ENCODE assay signal across 23 cellular contexts in genomic region chr18:59952283-59953007, GRCh38. TPM values are rescaled to one million over a fixed set of nuclear protein-coding genes. Genes with fewer than 3 reads are reported as not detected.
DNase-seq lines count a peak whose midpoint lies in the region; ATAC-seq and TF ChIP-seq lines count a peak whose summit lies in the region.
"Had no signal": no experiment of that assay in that cellular context is flagged by ENCODE, and none has a peak within 500 bp of the region (broad histone marks: within the 10 kb centered on the region; RNA-seq: fewer than 3 reads in every experiment).

No MANE protein-coding gene starts in this region.

- no peak for DNase-seq in stimulated activated naive CD8-positive, alpha-beta T cell treated with anti-CD3 and anti-CD28 coated beads, Interleukin-15, Interleukin-2, amounts not matched to agents 100 U/mL and 50 U/mL, for 24 hours
- DNase-seq in RWPE1 (ENCODE audit: low spot score) (no peak), right cardiac atrium (no peak), MM.1S (no peak), Ammon's horn (ENCODE audit: low spot score) (no peak), ascending aorta (ENCODE audit: low spot score in 2 of 2) (no peak)
- DNase-seq: activated CD4-positive, alpha-beta T cell treated with anti-CD3 and anti-CD28 coated beads, Interleukin-2, amount 50 U/mL, for 4 hours; COR-L47; hippocampal formation; islet precursor cell; naive B cell; NCI-H2081; NCI-H524 treated with DMSO at 0.1 percent for 48 hours; pancreas; sigmoid colon; stimulated activated naive CD8-positive, alpha-beta T cell treated with anti-CD3 and anti-CD28 coated beads, Interleukin-15, amount 100 ng/mL, for 72 hours; WERI-Rb-1 had no signal

- H3F3A ChIP-seq in MM.1S (ENCODE audit: insufficient read depth, low read length), result no peaks in the 10 kb centered on the region

- H3K36me3 ChIP-seq in MM.1S (replicated peaks; ENCODE audit: insufficient read depth, low read length) (no peaks in the 10 kb centered on the region), ascending aorta (no peaks in the 10 kb centered on the region)
- H3K36me3 ChIP-seq: pancreas, sigmoid colon, WERI-Rb-1 had no signal

- H3K4me2 ChIP-seq in MM.1S (ENCODE audit: low read depth, low read length), result no peak overlapping the region

- TF ChIP-seq CTCF in RWPE1 (conservative IDR thresholded peaks at IDR 0.05; ENCODE audit: low read depth) (no peak), MM.1S (IDR thresholded peaks at IDR 0.05; ENCODE audit: low read length) (no peak), ascending aorta (IDR thresholded peaks at IDR 0.05) (no peak)

- intact Hi-C loops in right cardiac atrium (cut with DNase I), result no loop called here
- intact Hi-C loops in ascending aorta (cut with DNase I), result no loop called here

- peak overlapping the region; percentile 89 for H3K27ac Mint-ChIP-seq in stimulated activated naive CD8-positive, alpha-beta T cell treated with anti-CD3 and anti-CD28 coated beads, Interleukin-15, Interleukin-2, amounts not matched to agents 100 ng/mL and 50 ng/mL, for 24 hours
- H3K27ac Mint-ChIP-seq: memory B cell, type B pancreatic cell had no signal

- H3K79me2 ChIP-seq in MM.1S (ENCODE audit: low read length), result no peaks in the 10 kb centered on the region

- no peaks in the 10 kb centered on the region for H3K4me1 ChIP-seq in right cardiac atrium (ENCODE audit: control insufficient read depth, insufficient read depth, low read length)
- 0 out of 2 replicates have a peak, but pooled peaks cover 3% of the 10 kb centered on the region for H3K4me1 ChIP-seq in MM.1S (ENCODE audit: low read length)
- no peaks in the 10 kb centered on the region for H3K4me1 ChIP-seq in ascending aorta
- H3K4me1 ChIP-seq: sigmoid colon had no signal

- ATAC-seq in stimulated activated naive CD8-positive, alpha-beta T cell treated with anti-CD3 and anti-CD28 coated beads, Interleukin-15, Interleukin-2, amounts not matched to agents 100 U/mL and 50 U/mL, for 24 hours, result no peak
- ATAC-seq in HG03378 (IDR thresholded peaks at IDR 0.05; ENCODE audit: unreplicated experiment), result peak; percentile 3
- no peak for ATAC-seq in right cardiac atrium
- ATAC-seq: Panc1 had no signal

- H4K20me1 ChIP-seq in MM.1S (ENCODE audit: insufficient read depth, low read length), result no peaks in the 10 kb centered on the region

- H3K9me3 ChIP-seq in right cardiac atrium (ENCODE audit: control insufficient read depth, low read length), result no peaks in the 10 kb centered on the region
- no peaks in the 10 kb centered on the region for H3K9me3 ChIP-seq in MM.1S (replicated peaks; ENCODE audit: insufficient read depth, low read length)
- H3K9me3 ChIP-seq in ascending aorta, result no peaks in the 10 kb centered on the region
- H3K9me3 ChIP-seq: pancreas, sigmoid colon had no signal

- no peak overlapping the region for H3K9ac ChIP-seq in MM.1S (ENCODE audit: low read length)

- H3K27ac ChIP-seq in RWPE1, result peak overlapping the region; percentile 52
- H3K27ac ChIP-seq in right cardiac atrium (ENCODE audit: low read length), result no peak overlapping the region
- no peak overlapping the region for H3K27ac ChIP-seq in MM.1S (ENCODE audit: low read length)
- no peak overlapping the region for H3K27ac ChIP-seq in ascending aorta
- H3K27ac ChIP-seq: sigmoid colon, WERI-Rb-1 had no signal

- H3K27me3 ChIP-seq in right cardiac atrium (ENCODE audit: control insufficient read depth, insufficient read depth) (no peaks in the 10 kb centered on the region), MM.1S (replicated peaks; ENCODE audit: insufficient read depth, low read length) (no peaks in the 10 kb centered on the region), ascending aorta (no peaks in the 10 kb centered on the region)
- H3K27me3 ChIP-seq: pancreas, sigmoid colon had no signal

- H2AFZ ChIP-seq in MM.1S (ENCODE audit: low read length), result no peak overlapping the region

- H3K4me3 Mint-ChIP-seq in stimulated activated naive CD8-positive, alpha-beta T cell treated with anti-CD3 and anti-CD28 coated beads, Interleukin-15, Interleukin-2, amounts not matched to agents 100 ng/mL and 50 ng/mL, for 24 hours, result no peak overlapping the region
- H3K4me3 Mint-ChIP-seq: memory B cell, naive B cell, type B pancreatic cell had no signal

- no peaks in the 10 kb centered on the region for H3K9me3 Mint-ChIP-seq in stimulated activated naive CD8-positive, alpha-beta T cell treated with anti-CD3 and anti-CD28 coated beads, Interleukin-15, Interleukin-2, amounts not matched to agents 100 ng/mL and 50 ng/mL, for 24 hours
- H3K9me3 Mint-ChIP-seq: memory B cell; naive B cell; stimulated activated naive CD8-positive, alpha-beta T cell treated with anti-CD3 and anti-CD28 coated beads, Interleukin-15, amount 100 ng/mL, for 72 hours; type B pancreatic cell had no signal

- H3K4me1 Mint-ChIP-seq in stimulated activated naive CD8-positive, alpha-beta T cell treated with anti-CD3 and anti-CD28 coated beads, Interleukin-15, Interleukin-2, amounts not matched to agents 100 ng/mL and 50 ng/mL, for 24 hours (ENCODE audit: low read depth), result peaks cover 53% of the 10 kb centered on the region
- H3K4me1 Mint-ChIP-seq: naive B cell had no signal

- POLR2A ChIA-PET in RWPE1 (lab: Yijun Ruan, JAX; ENCODE audit: low non-redundant PET), result no interaction called here

- CTCF ChIA-PET in RWPE1 (lab: Yijun Ruan, JAX), result interaction anchor here (0.5 kb wide), 1 partner anchor 522 kb away, joined by 3 read pairs; no protein-coding TSS in a partner anchor

- peaks cover 11% of the 10 kb centered on the region for H3K27me3 Mint-ChIP-seq in stimulated activated naive CD8-positive, alpha-beta T cell treated with anti-CD3 and anti-CD28 coated beads, Interleukin-15, Interleukin-2, amounts not matched to agents 100 ng/mL and 50 ng/mL, for 24 hours
- H3K27me3 Mint-ChIP-seq: B cell, memory B cell, naive B cell, type B pancreatic cell had no signal

- WGBS in right cardiac atrium, result 83% methylated on average over 6 of the region's 6 CpGs

- H3K4me3 ChIP-seq in right cardiac atrium (ENCODE audit: low read length), result no peak overlapping the region
- H3K4me3 ChIP-seq in MM.1S (ENCODE audit: low read length), result no peak overlapping the region
- H3K4me3 ChIP-seq in ascending aorta, result no peak overlapping the region
- H3K4me3 ChIP-seq: pancreas, sigmoid colon had no signal

- no peaks in the 10 kb centered on the region for H3K36me3 Mint-ChIP-seq in stimulated activated naive CD8-positive, alpha-beta T cell treated with anti-CD3 and anti-CD28 coated beads, Interleukin-15, Interleukin-2, amounts not matched to agents 100 ng/mL and 50 ng/mL, for 24 hours (ENCODE audit: low read depth)
- H3K36me3 Mint-ChIP-seq: memory B cell, naive B cell, type B pancreatic cell had no signal

- no peaks in the 10 kb centered on the region for H3K9me2 ChIP-seq in MM.1S (replicated peaks; ENCODE audit: insufficient read depth, low read length)

RNA-seq across cellular contexts. Expression of gene PMAIP1, which starts 52.6 kb away (rescaled TPM):
- total RNA-seq in right cardiac atrium (under 1 TPM in 2 of 4 donors, not detected in 2; 0.22 to 0.24 TPM), ascending aorta (not detected)
- 0.18 TPM for polyA plus RNA-seq in right cardiac atrium
